ENCODE assay signal across 19 cellular contexts in genomic region chr2:106299696-106300095, GRCh38.
"Had no signal": no experiment of that assay in that cellular context is flagged by ENCODE, and none has a peak within 500 bp of the region (broad histone marks: within the 10 kb centered on the region; RNA-seq: fewer than 3 reads in every experiment).

No MANE protein-coding gene starts in this region.

- H3K4me1 ChIP-seq: SJCRH30 had no signal

- DNase-seq: KBM-7, MV-4-11, NCI-H1048, NCI-H1105, NCI-H1417, NCI-H1436 treated with DMSO at 0.1 percent for 48 hours, NCI-H1694, NCI-H1930, NCI-H2081, NCI-H2107, NCI-H2227 treated with DMSO at 0.1 percent for 48 hours, NCI-H524, NCI-H526 treated with DMSO at 0.1 percent for 48 hours, NCI-H748 treated with DMSO at 0.1 percent for 48 hours, SHP77 treated with DMSO at 0.1 percent for 48 hours, SJCRH30 had no signal

- H3K9me3 ChIP-seq: SJCRH30 had no signal

- H3K27me3 ChIP-seq: SJCRH30 had no signal

- FAIRE-seq: HTR-8/SVneo had no signal

- H3K36me3 ChIP-seq: SJCRH30 had no signal

- H3K27ac ChIP-seq: HL-60, RWPE1, SJCRH30 had no signal

- H3K4me3 ChIP-seq: SJCRH30 had no signal
